ENCODE assay signal across 8 cellular contexts in the genomic region with DNA sequence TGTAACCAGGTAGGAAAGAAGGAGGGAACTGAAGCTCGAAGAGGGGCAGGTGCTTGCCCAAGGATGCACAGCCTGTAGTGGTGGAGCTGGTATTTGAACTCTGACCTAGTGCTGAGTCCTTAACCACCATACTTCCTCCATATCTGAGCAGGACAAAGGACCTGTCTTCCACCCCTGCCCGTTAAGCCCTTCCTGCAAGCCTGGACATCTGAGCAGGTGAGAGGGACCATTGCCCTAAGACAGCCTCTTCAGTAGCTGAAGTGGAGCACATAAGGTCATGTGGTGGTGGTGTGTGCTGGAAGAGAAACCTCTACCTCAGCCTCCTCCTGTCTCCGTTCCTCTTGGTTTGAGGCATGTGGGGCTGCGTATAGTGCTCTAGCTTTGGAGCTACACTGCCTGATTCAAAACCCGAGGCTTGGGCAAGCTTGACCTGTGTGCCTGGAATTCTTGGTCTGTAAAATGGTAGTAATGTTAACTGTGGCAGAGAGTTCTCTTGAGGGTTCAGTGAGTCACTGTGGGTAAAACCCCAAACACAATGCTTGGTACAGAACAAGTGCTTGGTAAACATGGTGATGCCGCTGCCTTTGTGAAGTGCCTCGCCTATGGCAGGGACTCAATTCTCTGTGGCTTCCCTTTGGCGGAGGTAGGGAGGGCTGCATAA. TPM values are rescaled to one million over a fixed set of nuclear protein-coding genes. Genes with fewer than 3 reads are reported as not detected.
DNase-seq lines count a peak whose midpoint lies in the region; ATAC-seq and TF ChIP-seq lines count a peak whose summit lies in the region.

No MANE protein-coding gene starts in this region.

- H3K18ac ChIP-seq in mesendoderm (ENCODE audit: low read length), result no peak overlapping the region

- ATAC-seq in GM21423 (IDR thresholded peaks at IDR 0.05; ENCODE audit: unreplicated experiment) (peak; percentile 44), GM18520 (IDR thresholded peaks at IDR 0.05; ENCODE audit: unreplicated experiment) (no peak), GM19035 (IDR thresholded peaks at IDR 0.05; ENCODE audit: unreplicated experiment) (no peak)

- intact Hi-C loops in activated T-helper 1 cell treated with anti-CD3 and anti-CD28 coated beads, Interleukin-12 subunit alpha, Interleukin-12 subunit beta, Interleukin-2, Interleukin-4 antibody, amounts not matched to agents 30 ng/mL and 10 ng/mL and 1 ng/mL, durations not matched to agents 14 hours and 24 hours and 36 hours (cut with micrococcal nuclease), result loop anchor here (1.0 to 10.0 kb wide), 9 partner anchors 8 to 747 kb away; a partner anchor contains a TSS

- H2BK5ac ChIP-seq in mesendoderm (ENCODE audit: low read length), result peak overlapping the region; percentile 17

- peaks cover 17% of the 10 kb centered on the region for H3K79me1 ChIP-seq in mesendoderm (ENCODE audit: low read length)

- H3K4ac ChIP-seq in mesendoderm (ENCODE audit: low read depth, low read length), result no peak overlapping the region

- TF ChIP-seq CTCF in GM10266 (IDR thresholded peaks at IDR 0.05; ENCODE audit: control insufficient read depth, insufficient read depth, low read depth, missing control alignments), result no peak

- H3K27me3 Mint-ChIP-seq in activated T-helper 1 cell treated with anti-CD3 and anti-CD28 coated beads, Interleukin-12 subunit alpha, Interleukin-12 subunit beta, Interleukin-2, Interleukin-4 antibody, amounts not matched to agents 30 ng/mL and 10 ng/mL and 1 ng/mL, durations not matched to agents 14 hours and 24 hours and 36 hours (ENCODE audit: insufficient read depth), result no peaks in the 10 kb centered on the region

- peak overlapping the region; percentile 21 for H3K9ac ChIP-seq in mesendoderm (ENCODE audit: low read length)

- H3K4me3 ChIP-seq in mesendoderm (ENCODE audit: low read length), result no peak overlapping the region

- no peak overlapping the region for H2BK15ac ChIP-seq in mesendoderm (replicated peaks; ENCODE audit: low read depth)

- H3K79me2 ChIP-seq in mesendoderm (ENCODE audit: control insufficient read depth, insufficient read depth, low read length), result peaks cover 7% of the 10 kb centered on the region

- peaks cover 91% of the 10 kb centered on the region for H3K4me1 Mint-ChIP-seq in activated T-helper 1 cell treated with anti-CD3 and anti-CD28 coated beads, Interleukin-12 subunit alpha, Interleukin-12 subunit beta, Interleukin-2, Interleukin-4 antibody, amounts not matched to agents 30 ng/mL and 10 ng/mL and 1 ng/mL, durations not matched to agents 14 hours and 24 hours and 36 hours (ENCODE audit: low read depth)

- peak overlapping the region; percentile 61 for H3K56ac ChIP-seq in mesendoderm (ENCODE audit: low read length)

- no peaks in the 10 kb centered on the region for H3K9me3 Mint-ChIP-seq in activated T-helper 1 cell treated with anti-CD3 and anti-CD28 coated beads, Interleukin-12 subunit alpha, Interleukin-12 subunit beta, Interleukin-2, Interleukin-4 antibody, amounts not matched to agents 30 ng/mL and 10 ng/mL and 1 ng/mL, durations not matched to agents 14 hours and 24 hours and 36 hours

- peak overlapping the region; percentile 94 for H3K27ac Mint-ChIP-seq in activated T-helper 1 cell treated with anti-CD3 and anti-CD28 coated beads, Interleukin-12 subunit alpha, Interleukin-12 subunit beta, Interleukin-2, Interleukin-4 antibody, amounts not matched to agents 30 ng/mL and 10 ng/mL and 1 ng/mL, durations not matched to agents 14 hours and 24 hours and 36 hours

- peak; percentile 97 for DNase-seq in NCI-H345 treated with DMSO at 0.1 percent for 48 hours (lab: John Stamatoyannopoulos, UW; ENCODE audit: unreplicated experiment)
- peak; percentile 68 for DNase-seq in activated T-helper 1 cell treated with anti-CD3 and anti-CD28 coated beads, Interleukin-12 subunit alpha, Interleukin-12 subunit beta, Interleukin-2, Interleukin-4 antibody, amounts not matched to agents 30 ng/mL and 10 ng/mL and 1 ng/mL, durations not matched to agents 14 hours and 24 hours and 36 hours (ENCODE audit: low spot score)
- DNase-seq in mesendoderm, result no peak
- no peak for DNase-seq in retina
- no peak for DNase-seq in GM10266 (ENCODE audit: extremely low spot score)

- H3K4me3 Mint-ChIP-seq in activated T-helper 1 cell treated with anti-CD3 and anti-CD28 coated beads, Interleukin-12 subunit alpha, Interleukin-12 subunit beta, Interleukin-2, Interleukin-4 antibody, amounts not matched to agents 30 ng/mL and 10 ng/mL and 1 ng/mL, durations not matched to agents 14 hours and 24 hours and 36 hours, result peak overlapping the region; percentile 73

- H3K4me1 ChIP-seq in mesendoderm (ENCODE audit: control insufficient read depth, low read depth, low read length), result peaks cover 22% of the 10 kb centered on the region

- peaks cover 30% of the 10 kb centered on the region for H3K36me3 Mint-ChIP-seq in activated T-helper 1 cell treated with anti-CD3 and anti-CD28 coated beads, Interleukin-12 subunit alpha, Interleukin-12 subunit beta, Interleukin-2, Interleukin-4 antibody, amounts not matched to agents 30 ng/mL and 10 ng/mL and 1 ng/mL, durations not matched to agents 14 hours and 24 hours and 36 hours (ENCODE audit: low read depth)

- H3K27ac ChIP-seq in mesendoderm (ENCODE audit: low read depth, low read length), result no peak overlapping the region

- WGBS in mesendoderm (ENCODE audit: extremely low coverage, insufficient coverage, low lambda C conversion rate), result no CpG with 5 or more reads among the region's 8 CpGs

- peak overlapping the region; percentile 83 for H2AK5ac ChIP-seq in mesendoderm (ENCODE audit: low read length)

- no peak overlapping the region for H4K8ac ChIP-seq in mesendoderm (ENCODE audit: low read depth, low read length)

- H2BK120ac ChIP-seq in mesendoderm (ENCODE audit: low read depth, low read length), result no peak overlapping the region

- H3K23ac ChIP-seq in mesendoderm (ENCODE audit: low read length), result no peak overlapping the region

- H3K36me3 ChIP-seq in mesendoderm (ENCODE audit: control insufficient read depth, insufficient read depth, low read length), result no peaks in the 10 kb centered on the region

- H3K27me3 ChIP-seq in mesendoderm (ENCODE audit: insufficient read depth, low read length, poor library complexity), result no peaks in the 10 kb centered on the region

- H3K4me2 ChIP-seq in mesendoderm (ENCODE audit: low read length), result no peak overlapping the region

- H4K5ac ChIP-seq in mesendoderm (ENCODE audit: low read length), result no peak overlapping the region

RNA-seq across cellular contexts. Expression of a gene that starts 7.4 kb away (rescaled TPM):
- total RNA-seq in activated T-helper 1 cell treated with anti-CD3 and anti-CD28 coated beads, Interleukin-12 subunit alpha, Interleukin-12 subunit beta, Interleukin-2, Interleukin-4 antibody, amounts not matched to agents 30 ng/mL and 10 ng/mL and 1 ng/mL, durations not matched to agents 14 hours and 24 hours and 36 hours, result 51.1 and 55.6 TPM in 2 replicates
- 23.1 TPM for polyA plus RNA-seq in mesendoderm (2013, experiment 1 of 2)
- polyA plus RNA-seq in mesendoderm (2013, experiment 2 of 2), result 22.1 TPM

Comparison
In these comparisons a context has a peak if more than half of its experiments do, and no peak if none do; other contexts are left out.
1. DNase-seq: peak in NCI-H345 treated with DMSO at 0.1 percent for 48 hours (single experiment) and activated T-helper 1 cell treated with anti-CD3 and anti-CD28 coated beads, Interleukin-12 subunit alpha, Interleukin-12 subunit beta, Interleukin-2, Interleukin-4 antibody, amounts not matched to agents 30 ng/mL and 10 ng/mL and 1 ng/mL, durations not matched to agents 14 hours and 24 hours and 36 hours (single experiment); none in mesendoderm (single experiment), retina (single experiment) and GM10266 (single experiment).